1 cellular context compared by ENCODE assay signal in genomic region chr12:77493769-77494168, GRCh38.
TF ChIP-seq lines count a peak whose summit lies in the region.

No MANE protein-coding gene starts in this region.

TF ChIP-seq in SK-N-SH, 30 proteins besides CTCF, POLR2A, EP300 and RAD21 (continued from another document):
- TF ChIP-seq IRF3 (IDR thresholded peaks at IDR 0.05; ENCODE audit: low read depth, low read length), result no peak
